In genomic region chr1:24008574-24009184, GRCh38 we compare ENCODE assay signal across 8 cellular contexts. TPM values are rescaled to one million over a fixed set of nuclear protein-coding genes. Genes with fewer than 3 reads are reported as not detected.
A peak's percentile ranks its signal among the peaks of the same experiment; 100 is the strongest.
DNase-seq lines count a peak whose midpoint lies in the region; TF ChIP-seq lines count a peak whose summit lies in the region.
"Not testable (repeated sequence)": the region's sequence is repeated elsewhere in the genome, so short reads cannot be mapped to it uniquely, and the experiment has no call there.

No MANE protein-coding gene starts in this region.

- not testable (repeated sequence) for H3K9me3 ChIP-seq in SJCRH30 (replicated peaks); fibroblast of lung (ENCODE audit: control insufficient read depth, insufficient read depth, low read depth, low read length); mesenchymal stem cell (ENCODE audit: control insufficient read depth, low read length); skeletal muscle satellite cell (replicated peaks; ENCODE audit: low read length)

- TF ChIP-seq CTCF in brain microvascular endothelial cell (IDR thresholded peaks at IDR 0.05; ENCODE audit: low read depth, low read length, missing control alignments); fibroblast of lung (conservative IDR thresholded peaks at IDR 0.05 in 1 of 2, IDR thresholded peaks at IDR 0.05 in 1 of 2; ENCODE audit: low read depth in 1 of 2, low read length in 2 of 2): not testable (repeated sequence)

- not testable (repeated sequence) for H3K23ac ChIP-seq in mesenchymal stem cell (ENCODE audit: low read length in 2 of 2)

- H2AK5ac ChIP-seq in mesenchymal stem cell (ENCODE audit: low read length, severe bottlenecking), result not testable (repeated sequence)

- H3K4me1 ChIP-seq in SJCRH30 (peaks cover 30% of the 10 kb centered on the region), skeletal muscle satellite cell (ENCODE audit: control insufficient read depth, insufficient read depth, low read length) (peaks cover 23% of the 10 kb centered on the region)
- H3K4me1 ChIP-seq in fibroblast of lung (ENCODE audit: control insufficient read depth, extremely low read depth, insufficient read depth, low read length); mesenchymal stem cell (ENCODE audit: control insufficient read depth, insufficient read depth, low read depth, low read length): not testable (repeated sequence)

- DNase-seq in DMS 273 treated with DMSO at 0.1 percent for 48 hours (lab: John Stamatoyannopoulos, UW) (peak; percentile 4), M059J (ENCODE audit: low read depth) (peak; percentile 39), NCI-H2171 treated with DMSO at 0.1 percent for 48 hours (lab: John Stamatoyannopoulos, UW) (peak; percentile 89), SJCRH30 (peak; percentile 35 to 80), brain microvascular endothelial cell (peak; percentile 34), fibroblast of lung (ENCODE audit: low read depth in 2 of 2) (peak; percentile 36 to 55)
- not testable (repeated sequence) for DNase-seq in mesenchymal stem cell

- H3K79me1 ChIP-seq in mesenchymal stem cell (replicated peaks; ENCODE audit: low read length, poor library complexity, severe bottlenecking), result not testable (repeated sequence)

- H2AFZ ChIP-seq in fibroblast of lung (ENCODE audit: low read length); mesenchymal stem cell (ENCODE audit: low read depth, low read length): not testable (repeated sequence)

- H4K91ac ChIP-seq in mesenchymal stem cell (ENCODE audit: low read length), result not testable (repeated sequence)

- not testable (repeated sequence) for H3K36me3 ChIP-seq in SJCRH30; brain microvascular endothelial cell (replicated peaks); fibroblast of lung (ENCODE audit: control insufficient read depth, insufficient read depth, low read length); mesenchymal stem cell (ENCODE audit: control insufficient read depth in 1 of 2, insufficient read depth in 2 of 2, low read depth in 1 of 2, low read length in 2 of 2); skeletal muscle satellite cell (ENCODE audit: insufficient read depth, low read length)

- H2BK15ac ChIP-seq in mesenchymal stem cell (ENCODE audit: low read depth, poor library complexity, severe bottlenecking), result not testable (repeated sequence)

- 93% methylated on average over 2 of the region's 3 CpGs for WGBS in mesenchymal stem cell

- not testable (repeated sequence) for H3K4me2 ChIP-seq in fibroblast of lung (ENCODE audit: extremely low read depth, insufficient read depth, low read length); mesenchymal stem cell (ENCODE audit: low read length, poor library complexity, severe bottlenecking)
- peak overlapping the region; percentile 6 for H3K4me2 ChIP-seq in skeletal muscle satellite cell (ENCODE audit: low read length)

- H3K14ac ChIP-seq in mesenchymal stem cell (ENCODE audit: low read length in 2 of 2), result not testable (repeated sequence)

- not testable (repeated sequence) for H4K8ac ChIP-seq in mesenchymal stem cell (ENCODE audit: low read length)

- not testable (repeated sequence) for H4K20me1 ChIP-seq in fibroblast of lung (ENCODE audit: control insufficient read depth, extremely low read depth, insufficient read depth, low read length)

- H2BK120ac ChIP-seq in mesenchymal stem cell (ENCODE audit: low read depth, low read length), result not testable (repeated sequence)

- H3K79me2 ChIP-seq in fibroblast of lung (ENCODE audit: control insufficient read depth, insufficient read depth, low read length), result not testable (repeated sequence)

- H3K4ac ChIP-seq in mesenchymal stem cell (ENCODE audit: low read depth in 1 of 2, low read length in 2 of 2), result not testable (repeated sequence)

- H3K27me3 ChIP-seq in SJCRH30 (peaks cover 13% of the 10 kb centered on the region), mesenchymal stem cell (ENCODE audit: control insufficient read depth in 1 of 2, insufficient read depth in 1 of 2, low read length in 2 of 2) (peaks cover 0 to 17% of the 10 kb centered on the region in 2 experiments)
- not testable (repeated sequence) for H3K27me3 ChIP-seq in brain microvascular endothelial cell (replicated peaks); fibroblast of lung (ENCODE audit: control insufficient read depth, insufficient read depth, low read length); skeletal muscle satellite cell (ENCODE audit: control insufficient read depth, insufficient read depth, low read length)

- not testable (repeated sequence) for H2BK12ac ChIP-seq in mesenchymal stem cell (ENCODE audit: low read length in 2 of 2)

- not testable (repeated sequence) for H3K9ac ChIP-seq in fibroblast of lung (ENCODE audit: insufficient read depth, low read length); mesenchymal stem cell (ENCODE audit: low read length); skeletal muscle satellite cell (ENCODE audit: low read depth, low read length)

- in situ Hi-C loops in brain microvascular endothelial cell (cut with HindIII; ENCODE audit: low pct_ligation_motif_present, low sequenced_read_pairs), result not testable (repeated sequence)

- H3K4me3 ChIP-seq in SJCRH30; brain microvascular endothelial cell (ENCODE audit: low read depth, low read length); fibroblast of lung (replicated peaks in 1 of 4; ENCODE audit: control extremely low read depth in 1 of 4, insufficient read depth in 1 of 4, low read depth in 3 of 4, low read length in 4 of 4); mesenchymal stem cell (ENCODE audit: insufficient read depth in 1 of 2, low read depth in 1 of 2, low read length in 2 of 2); skeletal muscle satellite cell (ENCODE audit: low read length): not testable (repeated sequence)

- H2BK5ac ChIP-seq in mesenchymal stem cell (ENCODE audit: low read depth, low read length, poor library complexity, severe bottlenecking), result not testable (repeated sequence)

- H3K18ac ChIP-seq in mesenchymal stem cell (ENCODE audit: low read depth in 1 of 2, low read length in 2 of 2), result not testable (repeated sequence)

- H3K27ac ChIP-seq in SJCRH30; brain microvascular endothelial cell; fibroblast of lung (ENCODE audit: insufficient read depth, low read length): not testable (repeated sequence)
- peak overlapping the region; percentile 38 for H3K27ac ChIP-seq in mesenchymal stem cell (ENCODE audit: low read length, poor library complexity, severe bottlenecking)

RNA-seq across cellular contexts. Expression of gene SRSF10, which starts 28.6 kb away (rescaled TPM):
- total RNA-seq in M059J (2014; rRNA removed; shearing (Covaris generic)), result 74.6 and 108 TPM in 2 replicates
- total RNA-seq in SJCRH30 (2014; rRNA removed; shearing (Covaris generic)), result 195 and 245 TPM in 2 replicates
- 83.0 and 93.5 TPM in 2 replicates for total RNA-seq in fibroblast of lung
- polyA plus RNA-seq in fibroblast of lung, result 113 and 118 TPM in 2 replicates
- 69.3 and 72.2 TPM in 2 replicates for polyA plus RNA-seq in fibroblast of lung (2012)
- 18.4 and 32.0 TPM in 2 replicates for polyA minus RNA-seq in fibroblast of lung (ENCODE audit: low replicate concordance)
- 56.5 TPM for polyA plus RNA-seq in mesenchymal stem cell (2013, experiment 1 of 2)
- polyA plus RNA-seq in mesenchymal stem cell (2013, experiment 2 of 2), result 54.6 TPM
- total RNA-seq in skeletal muscle satellite cell (2012; rRNA removed), result 70.6 and 81.6 TPM in 2 replicates

RNA-seq across cellular contexts. Expression of gene PNRC2, which starts 49.1 kb away (rescaled TPM):
- total RNA-seq in M059J (2014; rRNA removed; shearing (Covaris generic)), result 89.5 and 148 TPM in 2 replicates
- total RNA-seq in SJCRH30 (2014; rRNA removed; shearing (Covaris generic)), result 131 and 145 TPM in 2 replicates
- total RNA-seq in fibroblast of lung, result 84.4 and 91.7 TPM in 2 replicates
- 86.6 and 96.6 TPM in 2 replicates for polyA plus RNA-seq in fibroblast of lung
- 44.5 and 47.1 TPM in 2 replicates for polyA plus RNA-seq in fibroblast of lung (2012)
- 16.7 and 21.9 TPM in 2 replicates for polyA minus RNA-seq in fibroblast of lung (ENCODE audit: low replicate concordance)
- polyA plus RNA-seq in mesenchymal stem cell (2013, experiment 1 of 2), result 74.1 TPM
- polyA plus RNA-seq in mesenchymal stem cell (2013, experiment 2 of 2), result 72.8 TPM
- total RNA-seq in skeletal muscle satellite cell (2012; rRNA removed), result 80.6 and 85.8 TPM in 2 replicates
